8 cellular contexts compared by ENCODE assay signal in the genomic region with DNA sequence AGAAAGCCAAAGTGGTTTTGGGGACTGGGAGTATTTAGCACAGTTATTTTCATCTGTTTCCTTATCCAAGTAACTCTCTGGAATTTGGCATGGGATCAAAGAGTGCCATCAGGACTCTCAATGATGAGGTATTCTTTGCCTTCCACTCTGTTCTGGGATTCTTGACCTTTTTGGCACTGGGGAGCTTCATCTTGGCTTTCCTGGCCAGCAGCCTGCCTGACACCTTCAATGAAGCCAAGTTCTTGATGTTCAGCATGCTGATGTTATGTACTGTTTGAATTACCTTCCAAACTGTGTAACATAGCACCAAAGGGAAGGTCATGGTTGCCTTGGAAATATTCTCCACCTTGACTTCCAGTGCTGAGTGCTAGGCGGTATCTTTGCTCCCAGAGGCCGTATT.
DNase-seq lines count a peak whose midpoint lies in the region; ATAC-seq, FAIRE-seq and TF ChIP-seq lines count a peak whose summit lies in the region.
"Not testable (repeated sequence)": the region's sequence is repeated elsewhere in the genome, so short reads cannot be mapped to it uniquely, and the experiment has no call there.

No MANE protein-coding gene starts in this region.

- H3K9me3 ChIP-seq in HCT116 (ENCODE audit: control insufficient read depth in 1 of 2, insufficient read depth in 1 of 2, low read depth in 1 of 2, low read length in 2 of 2); astrocyte (ENCODE audit: insufficient read depth, low read depth, low read length); left lung: not testable (repeated sequence)

- H3K9ac ChIP-seq in HCT116 (ENCODE audit: low read length); astrocyte (ENCODE audit: low read length): not testable (repeated sequence)

- H3K4me1 Mint-ChIP-seq in astrocyte (ENCODE audit: low read depth, unreplicated experiment); stimulated activated naive CD8-positive, alpha-beta T cell treated with anti-CD3 and anti-CD28 coated beads, Interleukin-15, amount 100 ng/mL, for 72 hours: not testable (repeated sequence)

- CTCF ChIA-PET in HCT116 (lab: Charles Lee), result not testable (repeated sequence)

- not testable (repeated sequence) for H4K20me1 ChIP-seq in HCT116 (ENCODE audit: insufficient read depth); astrocyte (ENCODE audit: insufficient read depth, low read length)

- BruUV-seq in HCT116 (replicated peaks; lab: Mats Ljungman, UMichigan), result not testable (repeated sequence)

- ATAC-seq in HCT116 (peak; percentile 44), esophagus mucosa (peak; percentile 27), Right ventricle myocardium superior (ENCODE audit: poor library complexity) (peak; percentile 76), left ventricle myocardium superior (peak; percentile 83), left lung (peak; percentile 40), omental fat pad (ENCODE audit: low FRiP score) (peak; percentile 74)
- ATAC-seq in stimulated activated naive CD8-positive, alpha-beta T cell treated with anti-CD3 and anti-CD28 coated beads, Interleukin-15, amount 100 ng/mL, for 72 hours, result peak; percentile 18

- not testable (repeated sequence) for H3K4me3 Mint-ChIP-seq in astrocyte (ENCODE audit: unreplicated experiment); stimulated activated naive CD8-positive, alpha-beta T cell treated with anti-CD3 and anti-CD28 coated beads, Interleukin-15, amount 100 ng/mL, for 72 hours

- not testable (repeated sequence) for H3K36me3 ChIP-seq in HCT116 (ENCODE audit: control insufficient read depth in 1 of 2, insufficient read depth in 2 of 2, low read length in 2 of 2); astrocyte (ENCODE audit: insufficient read depth, low read length); left lung

- DNase-seq in HCT116 (ENCODE audit: low read depth, low spot score); Right ventricle myocardium superior; left ventricle myocardium superior; left lung; omental fat pad (ENCODE audit: low spot score); stimulated activated naive CD8-positive, alpha-beta T cell treated with anti-CD3 and anti-CD28 coated beads, Interleukin-15, amount 100 ng/mL, for 72 hours: not testable (repeated sequence)
- peak; percentile 41 for DNase-seq in astrocyte (ENCODE audit: low read depth)

- not testable (repeated sequence) for TF ChIP-seq RAD21 in HCT116 (IDR thresholded peaks at IDR 0.05; ENCODE audit: low read depth)

- not testable (repeated sequence) for H3K27me3 ChIP-seq in HCT116 (ENCODE audit: insufficient read depth, low read length); astrocyte (ENCODE audit: insufficient read depth, low read length); left lung

- not testable (repeated sequence) for H3K36me3 Mint-ChIP-seq in astrocyte (ENCODE audit: low read depth, unreplicated experiment)

- H3K27ac ChIP-seq in HCT116 (ENCODE audit: low read depth, low read length); astrocyte (ENCODE audit: low read depth, low read length); left lung: not testable (repeated sequence)

- not testable (repeated sequence) for FAIRE-seq in astrocyte (lab: Jason Lieb, UNC)

- H3K27ac Mint-ChIP-seq in astrocyte (ENCODE audit: unreplicated experiment); stimulated activated naive CD8-positive, alpha-beta T cell treated with anti-CD3 and anti-CD28 coated beads, Interleukin-15, amount 100 ng/mL, for 72 hours: not testable (repeated sequence)

- RAD21 ChIA-PET in HCT116 (lab: Charles Lee; ENCODE audit: low non-redundant PET in 1 of 2, low total read pairs in 2 of 2, uncharacterized antibody in 2 of 2, unreplicated experiment in 2 of 2), result not testable (repeated sequence)

- not testable (repeated sequence) for H2AFZ ChIP-seq in HCT116 (ENCODE audit: low read depth, low read length, poor library complexity, severe bottlenecking); astrocyte (ENCODE audit: low read depth, low read length)

- not testable (repeated sequence) for TF ChIP-seq CTCF in HCT116 (IDR thresholded peaks at IDR 0.05 in 2 of 3, conservative IDR thresholded peaks at IDR 0.05 in 1 of 3; ENCODE audit: borderline replicate concordance in 1 of 3, insufficient read depth in 1 of 3, low read depth in 2 of 3, low read length in 2 of 3); astrocyte (IDR thresholded peaks at IDR 0.05; ENCODE audit: insufficient read depth, low read depth, low read length); left lung (IDR thresholded peaks at IDR 0.05); omental fat pad (IDR thresholded peaks at IDR 0.05)

- H3K79me2 ChIP-seq in HCT116 (ENCODE audit: insufficient read depth, low read length); astrocyte (ENCODE audit: insufficient read depth, low read length): not testable (repeated sequence)

- not testable (repeated sequence) for H3K9me2 ChIP-seq in HCT116 (ENCODE audit: insufficient read depth)

- not testable (repeated sequence) for H3K4me1 ChIP-seq in HCT116 (ENCODE audit: control insufficient read depth in 1 of 2, insufficient read depth in 2 of 2, low read length in 2 of 2); astrocyte (ENCODE audit: insufficient read depth, low read length); left lung

- H3K4me3 ChIP-seq in HCT116 (replicated peaks in 1 of 2; ENCODE audit: low read depth in 1 of 2, low read length in 2 of 2); astrocyte (ENCODE audit: insufficient read depth, low read depth, low read length); left lung: not testable (repeated sequence)

- POLR2A ChIA-PET in HCT116 (lab: Charles Lee), result not testable (repeated sequence)

- intact Hi-C loops in HCT116 (cut with micrococcal nuclease); Right ventricle myocardium superior (cut with DNase I); left ventricle myocardium superior (cut with micrococcal nuclease); left lung (cut with DNase I): not testable (repeated sequence)

- H3K9me3 Mint-ChIP-seq in astrocyte (ENCODE audit: unreplicated experiment); stimulated activated naive CD8-positive, alpha-beta T cell treated with anti-CD3 and anti-CD28 coated beads, Interleukin-15, amount 100 ng/mL, for 72 hours: not testable (repeated sequence)

- H3K27me3 Mint-ChIP-seq in astrocyte (ENCODE audit: low read depth, unreplicated experiment); stimulated activated naive CD8-positive, alpha-beta T cell treated with anti-CD3 and anti-CD28 coated beads, Interleukin-15, amount 100 ng/mL, for 72 hours: not testable (repeated sequence)

- not testable (repeated sequence) for TF ChIP-seq POLR2A in HCT116 (IDR thresholded peaks at IDR 0.05; ENCODE audit: borderline replicate concordance, extremely low read depth, insufficient read depth, insufficient read length)

- not testable (repeated sequence) for H3K4me2 ChIP-seq in HCT116 (ENCODE audit: low read length); astrocyte (ENCODE audit: low read length)

Comparison
In these comparisons a context has a peak if more than half of its experiments do, and no peak if none do; other contexts are left out.
1. ATAC-seq: peak in every context shown above with its lines; median percentile 83 in left ventricle myocardium superior; 76 in Right ventricle myocardium superior; 74 in omental fat pad; 44 in HCT116; 40 in left lung; 27 in esophagus mucosa; 18 in stimulated activated naive CD8-positive, alpha-beta T cell treated with anti-CD3 and anti-CD28 coated beads, Interleukin-15, amount 100 ng/mL, for 72 hours.